In genomic region chr20:17910828-17911294, GRCh38 we compare ENCODE assay signal across 9 cellular contexts. TPM values are rescaled to one million over a fixed set of nuclear protein-coding genes. Genes with fewer than 3 reads are reported as not detected.
DNase-seq lines count a peak whose midpoint lies in the region; ATAC-seq and TF ChIP-seq lines count a peak whose summit lies in the region.
"Had no signal": no experiment of that assay in that cellular context is flagged by ENCODE, and none has a peak within 500 bp of the region (broad histone marks: within the 10 kb centered on the region; RNA-seq: fewer than 3 reads in every experiment).

No MANE protein-coding gene starts in this region.

- H3K9me3 ChIP-seq in SK-N-MC (ENCODE audit: low read depth, low read length) (no peaks in the 10 kb centered on the region), psoas muscle (no peaks in the 10 kb centered on the region)

- 4 to 10% (median 7%) methylated on average over 6 of the region's 6 CpGs for WGBS in psoas muscle, 3 donors

- DNase-seq in Daoy (ENCODE audit: low read depth) = peak; percentile 35
- DNase-seq in SK-N-MC (ENCODE audit: low read depth, low spot score) = peak; percentile 12
- no peak for DNase-seq in Right ventricle myocardium superior
- DNase-seq in psoas muscle = peak; percentile 48 to 67
- DNase-seq in ureter (ENCODE audit: low spot score) = no peak
- no peak for DNase-seq in GDM1 (lab: John Stamatoyannopoulos, UW)
- DNase-seq: amniotic stem cell had no signal

- intact Hi-C loops in Right ventricle myocardium superior (cut with DNase I) = no loop called here
- intact Hi-C loops in psoas muscle (cut with DNase I) = no loop called here

- no peak for TF ChIP-seq CTCF in psoas muscle (IDR thresholded peaks at IDR 0.05)

- H3K9ac ChIP-seq in SK-N-MC (ENCODE audit: insufficient read length) = no peak overlapping the region

- no peaks in the 10 kb centered on the region for H3K27me3 ChIP-seq in psoas muscle (ENCODE audit: insufficient read depth in 3 of 3, low read length in 2 of 3)

- ATAC-seq in Right ventricle myocardium superior (ENCODE audit: poor library complexity) = peak; percentile 88
- ATAC-seq in psoas muscle = peak; percentile 89 to 94 (median 92)
- no peak for ATAC-seq in GM21619 (IDR thresholded peaks at IDR 0.05; ENCODE audit: unreplicated experiment)
- no peak for ATAC-seq in GM21723 (IDR thresholded peaks at IDR 0.05; ENCODE audit: unreplicated experiment)

- H3K4me3 ChIP-seq in SK-N-MC (no peak overlapping the region), psoas muscle (no peak overlapping the region)

- H3K4me1 ChIP-seq in psoas muscle = peaks cover 28% of the 10 kb centered on the region

- no peak overlapping the region for H3K27ac ChIP-seq in SK-N-MC
- H3K27ac ChIP-seq in psoas muscle = peak overlapping the region; percentile 72

- H3K36me3 ChIP-seq in SK-N-MC (ENCODE audit: insufficient read depth, low read length) = no peaks in the 10 kb centered on the region
- H3K36me3 ChIP-seq in psoas muscle (ENCODE audit: insufficient read depth in 1 of 2, low read depth in 1 of 2) = no peaks in the 10 kb centered on the region

RNA-seq across cellular contexts. Expression of gene SNX5, which starts 57.7 kb away (rescaled TPM):
- 129 and 152 TPM in 2 replicates for total RNA-seq in Daoy (2014; rRNA removed; shearing (Covaris generic))
- total RNA-seq in Right ventricle myocardium superior = 39.9 TPM
- total RNA-seq in psoas muscle = 10 to 100 TPM; 59.8 to 81.3 (median 69.7) TPM
- 100 to 1,000 TPM in 1 of 3 donors, 10 to 100 TPM in 2; 82.7 to 113 (median 89.6) TPM for polyA plus RNA-seq in psoas muscle
- total RNA-seq in ureter = 90.7 TPM

RNA-seq across cellular contexts. Expression of gene MGME1, which starts 58.0 kb away (rescaled TPM):
- total RNA-seq in Daoy (2014; rRNA removed; shearing (Covaris generic)) = 8.3 and 12.1 TPM in 2 replicates
- total RNA-seq in Right ventricle myocardium superior (14.2 TPM), psoas muscle (10 to 100 TPM in 2 of 4 donors, 1 to 10 TPM in 2; 8.6 to 21.8 (median 12.2) TPM), ureter (15.1 TPM)
- polyA plus RNA-seq in psoas muscle = 10 to 100 TPM in 1 of 3 donors, 1 to 10 TPM in 2; 4.3 to 13.4 (median 6.8) TPM

Comparison
In these comparisons a context has a peak if more than half of its experiments do, and no peak if none do; other contexts are left out.
1. DNase-seq: peak in Daoy (single experiment), SK-N-MC (single experiment) and psoas muscle (2 of 2); none in Right ventricle myocardium superior (single experiment), ureter (single experiment) and GDM1 (single experiment).
2. ATAC-seq: peak in Right ventricle myocardium superior (single experiment) and psoas muscle (4 of 4); none in GM21619 (single experiment) and GM21723 (single experiment).